21 cellular contexts compared by ENCODE assay signal in genomic region chr6:141539617-141540016, GRCh38.
DNase-seq lines count a peak whose midpoint lies in the region; ATAC-seq and TF ChIP-seq lines count a peak whose summit lies in the region.
"Had no signal": no experiment of that assay in that cellular context is flagged by ENCODE, and none has a peak within 500 bp of the region (broad histone marks: within the 10 kb centered on the region; RNA-seq: fewer than 3 reads in every experiment).

No MANE protein-coding gene starts in this region.

- no peaks in the 10 kb centered on the region for H3K9me2 ChIP-seq in Loucy (replicated peaks; ENCODE audit: low read depth, low read length)

- H3K27me3 Mint-ChIP-seq in WTC11 (ENCODE audit: low read depth) = no peaks in the 10 kb centered on the region
- peaks cover 2 to 5% of the 10 kb centered on the region in 2 donors for H3K27me3 Mint-ChIP-seq in CD8-positive, alpha-beta memory T cell

- peaks cover 21% of the 10 kb centered on the region for H3K9me3 Mint-ChIP-seq in WTC11
- H3K9me3 Mint-ChIP-seq in stimulated activated effector memory CD8-positive, alpha-beta T cell treated with anti-CD3 and anti-CD28 coated beads, Interleukin-12 subunit alpha, Interleukin-12 subunit beta, amount 100 ng/mL, for 72 hours = no peaks in the 10 kb centered on the region
- no peaks in the 10 kb centered on the region for H3K9me3 Mint-ChIP-seq in CD8-positive, alpha-beta memory T cell

- CTCF ChIA-PET in WTC11 (lab: Charles Lee) = no interaction called here
- CTCF ChIA-PET in CD8-positive, alpha-beta memory T cell (lab: Charles Lee) = no interaction called here

- H3K4me1 Mint-ChIP-seq in WTC11 = peaks cover 31% of the 10 kb centered on the region
- H3K4me1 Mint-ChIP-seq in stimulated activated effector memory CD8-positive, alpha-beta T cell treated with anti-CD3 and anti-CD28 coated beads, Interleukin-12 subunit alpha, Interleukin-12 subunit beta, amount 100 ng/mL, for 72 hours = no peaks in the 10 kb centered on the region
- peaks cover 3 to 7% (median 5%) of the 10 kb centered on the region in 3 donors for H3K4me1 Mint-ChIP-seq in CD8-positive, alpha-beta memory T cell

- H3K4me2 ChIP-seq in Loucy (ENCODE audit: low read depth, low read length, poor library complexity, severe bottlenecking) (no peak overlapping the region), neuronal stem cell (ENCODE audit: insufficient read depth, low read length, poor library complexity, severe bottlenecking) (no peak overlapping the region)
- H3K4me2 ChIP-seq: A549 had no signal

- no CpG with 5 or more reads among the region's 1 CpG for WGBS in neuronal stem cell (ENCODE audit: extremely low coverage in 2 of 2, insufficient read length in 2 of 2, insufficient replicate concordance in 1 of 2), 2 donors

- no peaks in the 10 kb centered on the region for H3K9me3 ChIP-seq in Loucy (ENCODE audit: insufficient read depth, low read depth, low read length)
- peaks cover 0 to 2% of the 10 kb centered on the region in 2 donors for H3K9me3 ChIP-seq in neuronal stem cell (replicated peaks in 1 of 2; ENCODE audit: control insufficient read depth in 2 of 2, insufficient read depth in 1 of 2, low read depth in 1 of 2, low read length in 2 of 2)
- H3K9me3 ChIP-seq in Peyer's patch = no peaks in the 10 kb centered on the region
- no peaks in the 10 kb centered on the region for H3K9me3 ChIP-seq in CD8-positive, alpha-beta memory T cell (ENCODE audit: low read length)
- H3K9me3 ChIP-seq: A549, BE2C, SJCRH30 had no signal

- H3K36me3 ChIP-seq in Loucy (ENCODE audit: insufficient read depth, low read length) = no peaks in the 10 kb centered on the region
- no peaks in the 10 kb centered on the region for H3K36me3 ChIP-seq in neuronal stem cell (replicated peaks in 1 of 2; ENCODE audit: control insufficient read depth in 2 of 2, insufficient read depth in 2 of 2, low read length in 2 of 2)
- no peaks in the 10 kb centered on the region for H3K36me3 ChIP-seq in Peyer's patch
- H3K36me3 ChIP-seq in CD8-positive, alpha-beta memory T cell (ENCODE audit: insufficient read depth, low read length) = no peaks in the 10 kb centered on the region
- H3K36me3 ChIP-seq: BE2C, SJCRH30 had no signal

- H3K4me1 ChIP-seq in Loucy (ENCODE audit: insufficient read depth, low read length, poor library complexity, severe bottlenecking) (peaks cover 7% of the 10 kb centered on the region), neuronal stem cell (ENCODE audit: control insufficient read depth in 2 of 2, insufficient read depth in 1 of 2, low read depth in 1 of 2, low read length in 2 of 2) (peaks cover 0 to 6% of the 10 kb centered on the region in 2 donors), Peyer's patch (no peaks in the 10 kb centered on the region)
- no peaks in the 10 kb centered on the region for H3K4me1 ChIP-seq in CD8-positive, alpha-beta memory T cell (ENCODE audit: insufficient read depth, low read length)
- H3K4me1 ChIP-seq: A549, BE2C, SJCRH30 had no signal

- H3K9ac ChIP-seq in Loucy (ENCODE audit: low read depth, low read length, poor library complexity, severe bottlenecking) = no peak overlapping the region
- no peak overlapping the region for H3K9ac ChIP-seq in neuronal stem cell (ENCODE audit: low read depth, low read length, poor library complexity)

- H2BK12ac ChIP-seq in neuronal stem cell (ENCODE audit: low read length) = no peak overlapping the region

- peak overlapping the region; percentile 14; the same call in 1 of the 2 replicates for H3K27ac Mint-ChIP-seq in WTC11
- no peak overlapping the region for H3K27ac Mint-ChIP-seq in stimulated activated effector memory CD8-positive, alpha-beta T cell treated with anti-CD3 and anti-CD28 coated beads, Interleukin-12 subunit alpha, Interleukin-12 subunit beta, amount 100 ng/mL, for 72 hours
- H3K27ac Mint-ChIP-seq in CD8-positive, alpha-beta memory T cell = no peak overlapping the region

- H2BK5ac ChIP-seq in neuronal stem cell (ENCODE audit: low read length) = no peak overlapping the region

- POLR2A ChIA-PET in WTC11 (lab: Charles Lee) = no interaction called here
- POLR2A ChIA-PET in CD8-positive, alpha-beta memory T cell (lab: Charles Lee) = no interaction called here

- no peak overlapping the region for H4K8ac ChIP-seq in neuronal stem cell (ENCODE audit: low read depth, low read length)

- H3K4me3 ChIP-seq in Loucy (ENCODE audit: low read length, poor library complexity, severe bottlenecking) = no peak overlapping the region
- no peak overlapping the region for H3K4me3 ChIP-seq in neuronal stem cell (ENCODE audit: low read length in 2 of 2)
- no peak overlapping the region for H3K4me3 ChIP-seq in Peyer's patch
- no peak overlapping the region for H3K4me3 ChIP-seq in CD8-positive, alpha-beta memory T cell (ENCODE audit: low read length)
- H3K4me3 ChIP-seq: A549, GM12878, K562, SJCRH30 had no signal

- H3K18ac ChIP-seq in neuronal stem cell (ENCODE audit: low read length) = no peak overlapping the region

- H3K27me3 ChIP-seq in Loucy (ENCODE audit: insufficient read depth, low read length, poor library complexity, severe bottlenecking) (no peaks in the 10 kb centered on the region), neuronal stem cell (ENCODE audit: control insufficient read depth in 3 of 3, insufficient read depth in 3 of 3, low read depth in 1 of 3, low read length in 3 of 3) (no peaks in the 10 kb centered on the region), Peyer's patch (no peaks in the 10 kb centered on the region)
- H3K27me3 ChIP-seq in CD8-positive, alpha-beta memory T cell (ENCODE audit: insufficient read depth, low read length, poor library complexity, severe bottlenecking) = no peaks in the 10 kb centered on the region
- H3K27me3 ChIP-seq: BE2C, SJCRH30 had no signal

- no peak overlapping the region for H4K91ac ChIP-seq in neuronal stem cell (ENCODE audit: low read depth, low read length, poor library complexity)

- no peak overlapping the region for H3K4me3 Mint-ChIP-seq in WTC11
- no peak overlapping the region for H3K4me3 Mint-ChIP-seq in stimulated activated effector memory CD8-positive, alpha-beta T cell treated with anti-CD3 and anti-CD28 coated beads, Interleukin-12 subunit alpha, Interleukin-12 subunit beta, amount 100 ng/mL, for 72 hours
- H3K4me3 Mint-ChIP-seq in CD8-positive, alpha-beta memory T cell = no peak overlapping the region

- H4K20me1 ChIP-seq in Loucy (ENCODE audit: insufficient read depth, low read length, poor library complexity, severe bottlenecking) = no peaks in the 10 kb centered on the region

- peaks cover 13% of the 10 kb centered on the region for H3K36me3 Mint-ChIP-seq in WTC11
- H3K36me3 Mint-ChIP-seq in stimulated activated effector memory CD8-positive, alpha-beta T cell treated with anti-CD3 and anti-CD28 coated beads, Interleukin-12 subunit alpha, Interleukin-12 subunit beta, amount 100 ng/mL, for 72 hours = no peaks in the 10 kb centered on the region
- no peaks in the 10 kb centered on the region for H3K36me3 Mint-ChIP-seq in CD8-positive, alpha-beta memory T cell

- H2AK5ac ChIP-seq in neuronal stem cell (ENCODE audit: low read depth, low read length) = no peak overlapping the region

- no peak overlapping the region for H2BK15ac ChIP-seq in neuronal stem cell (ENCODE audit: low read length)

- H3K27ac ChIP-seq in neuronal stem cell (replicated peaks; ENCODE audit: low read length) = no peak overlapping the region
- H3K27ac ChIP-seq in Peyer's patch = no peak overlapping the region
- no peak overlapping the region for H3K27ac ChIP-seq in CD8-positive, alpha-beta memory T cell (ENCODE audit: low read depth, low read length)
- H3K27ac ChIP-seq: A549, SJCRH30 had no signal

- H2BK120ac ChIP-seq in neuronal stem cell (ENCODE audit: low read depth, low read length) = no peak overlapping the region

- TF ChIP-seq POLR2A in Peyer's patch (IDR thresholded peaks at IDR 0.05) = no peak

- no peak overlapping the region for H3K4ac ChIP-seq in neuronal stem cell (ENCODE audit: low read length)

- no peak overlapping the region for H3K14ac ChIP-seq in neuronal stem cell (ENCODE audit: low read length)

- TF ChIP-seq CTCF in Loucy (conservative IDR thresholded peaks at IDR 0.05; ENCODE audit: low read length) (no peak), WTC11 (IDR thresholded peaks at IDR 0.05) (no peak), Peyer's patch (IDR thresholded peaks at IDR 0.05) (no peak)

- H2AFZ ChIP-seq in Loucy (ENCODE audit: low read length) (peak overlapping the region; percentile 37; the same call in 1 of the 2 replicates), neuronal stem cell (ENCODE audit: low read length) (peak overlapping the region; percentile 5)

- no peak overlapping the region for H3K23ac ChIP-seq in neuronal stem cell (ENCODE audit: low read depth, low read length, poor library complexity)

- H3F3A ChIP-seq in Loucy (ENCODE audit: low read depth) = no peaks in the 10 kb centered on the region

- H3K79me2 ChIP-seq in Loucy (ENCODE audit: insufficient read depth, low read length) = no peaks in the 10 kb centered on the region

- ATAC-seq in WTC11 = no peak
- no peak for ATAC-seq in stimulated activated effector memory CD8-positive, alpha-beta T cell treated with anti-CD3 and anti-CD28 coated beads, Interleukin-12 subunit alpha, Interleukin-12 subunit beta, amount 100 ng/mL, for 72 hours
- ATAC-seq: A549, GM12878, K562 had no signal

- no peaks in the 10 kb centered on the region for H3K79me1 ChIP-seq in neuronal stem cell (ENCODE audit: low read depth, low read length)

- DNase-seq in ELR (ENCODE audit: low read depth) (peak; percentile 41), WTC11 (ENCODE audit: low spot score) (no peak), neuronal stem cell (ENCODE audit: low spot score) (no peak), Peyer's patch (no peak)
- DNase-seq in activated CD4-positive, alpha-beta T cell treated with anti-CD3 and anti-CD28 coated beads for 1 hour = no peak
- DNase-seq in stimulated activated effector memory CD8-positive, alpha-beta T cell treated with anti-CD3 and anti-CD28 coated beads, Interleukin-12 subunit alpha, Interleukin-12 subunit beta, amount 100 ng/mL, for 72 hours (ENCODE audit: low spot score in 2 of 2) = no peak
- DNase-seq in CD8-positive, alpha-beta memory T cell = no peak
- DNase-seq: BE2C; DMS79 treated with DMSO at 0.1 percent for 48 hours; NCI-H1092 treated with DMSO at 0.1 percent for 48 hours; NCI-H2029 treated with DMSO at 0.1 percent for 48 hours; NCI-H2171 treated with DMSO at 0.1 percent for 48 hours; NCI-H446 treated with DMSO at 0.1 percent for 48 hours; NCI-H774; NK-92 treated with Interleukin-12 subunit alpha and Interleukin-12 subunit beta, amount 100 ng/mL, for 24 hours; SJCRH30; T-helper 1 cell had no signal

TF ChIP-seq in WTC11, 78 proteins besides CTCF, POLR2A, EP300 and RAD21 (continues in another document):
- TF ChIP-seq TEAD4 (CRISPR knock-in tag; IDR thresholded peaks at IDR 0.05) = no peak
- no peak for TF ChIP-seq EMX1 (CRISPR knock-in tag; IDR thresholded peaks at IDR 0.05)
- no peak for TF ChIP-seq USF1 (CRISPR knock-in tag; IDR thresholded peaks at IDR 0.05)
